ENCODE assay signal across 23 cellular contexts in the genomic region with DNA sequence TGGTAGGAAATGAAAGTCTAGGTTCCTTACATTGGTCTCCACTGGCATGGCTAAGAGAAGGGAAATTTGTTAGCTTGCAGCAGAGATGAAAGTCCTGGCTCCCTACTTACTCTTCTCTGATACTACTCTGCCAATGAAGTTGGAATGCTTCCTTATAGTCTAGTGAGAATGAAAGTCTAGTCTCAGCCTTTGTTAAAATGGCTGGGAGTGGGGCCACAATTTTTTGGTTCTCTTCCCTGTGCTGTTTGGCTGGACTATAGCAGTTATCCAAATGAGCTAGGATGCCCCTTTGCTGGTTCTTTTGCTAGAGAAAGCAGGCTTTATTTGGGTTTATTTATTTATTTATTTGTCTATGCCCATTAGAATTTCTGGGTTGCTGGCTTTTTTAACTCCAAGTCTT.
"Had no signal": no experiment of that assay in that cellular context is flagged by ENCODE, and none has a peak within 500 bp of the region (broad histone marks: within the 10 kb centered on the region; RNA-seq: fewer than 3 reads in every experiment).

No MANE protein-coding gene starts in this region.

- H3K4me3 Mint-ChIP-seq: memory B cell; naive B cell; natural killer cell; nephron progenitor cell; neural progenitor cell; stimulated activated naive B cell treated with anti-CD40 and anti-IgM and Interleukin-4, amounts not matched to agents 10 μg/mL and 1 μg/mL and 100 μg/mL, for 72 hours had no signal

- H3K27ac Mint-ChIP-seq: memory B cell; naive B cell; natural killer cell; nephron progenitor cell; neural progenitor cell; progenitor cell of endocrine pancreas; stimulated activated naive B cell treated with anti-CD40 and anti-IgM and Interleukin-4, amounts not matched to agents 10 μg/mL and 1 μg/mL and 100 μg/mL, for 72 hours had no signal

- H3K36me3 Mint-ChIP-seq: memory B cell; naive B cell; natural killer cell; neural progenitor cell; stimulated activated naive B cell treated with anti-CD40 and anti-IgM and Interleukin-4, amounts not matched to agents 10 μg/mL and 1 μg/mL and 100 μg/mL, for 72 hours had no signal

- DNase-seq: kidney; left ventricle myocardium inferior; naive B cell; natural killer cell; nephron progenitor cell; occipital lobe; retina; right cardiac atrium; stimulated activated CD4-positive, alpha-beta T cell treated with anti-CD3 and anti-CD28 coated beads, Interleukin-12 subunit alpha, Interleukin-12 subunit beta, amount 100 ng/mL, for 4 hours; stimulated activated CD4-positive, alpha-beta T cell treated with anti-CD3 and anti-CD28 coated beads, Interleukin-15, amount 100 ng/mL, for 24 hours; stimulated activated CD4-positive, alpha-beta T cell treated with anti-CD3 and anti-CD28 coated beads, Interleukin-2, amount 100 ng/mL, for 24 hours; stimulated activated CD4-positive, alpha-beta T cell treated with anti-CD3 and anti-CD28 coated beads, Interleukin-4, amount 100 ng/mL, for 1 hour; stimulated activated naive B cell treated with anti-CD40 and anti-IgM and Interleukin-4, amounts not matched to agents 10 μg/mL and 1 μg/mL and 100 μg/mL, for 72 hours; stimulated activated naive CD8-positive, alpha-beta T cell treated with anti-CD3 and anti-CD28 coated beads, Interleukin-15, Interleukin-2, amounts not matched to agents 100 U/mL and 50 U/mL, for 24 hours; stomach; testis; thyroid gland; transverse colon; upper lobe of left lung had no signal

- ATAC-seq: natural killer cell; right cardiac atrium; sciatic nerve; stimulated activated naive B cell treated with anti-CD40 and anti-IgM and Interleukin-4, amounts not matched to agents 10 μg/mL and 1 μg/mL and 100 μg/mL, for 72 hours; stimulated activated naive CD8-positive, alpha-beta T cell treated with anti-CD3 and anti-CD28 coated beads, Interleukin-15, Interleukin-2, amounts not matched to agents 100 U/mL and 50 U/mL, for 24 hours had no signal

- H3K4me1 Mint-ChIP-seq: memory B cell; naive B cell; natural killer cell; nephron progenitor cell; stimulated activated naive B cell treated with anti-CD40 and anti-IgM and Interleukin-4, amounts not matched to agents 10 μg/mL and 1 μg/mL and 100 μg/mL, for 72 hours had no signal

- H3K27me3 Mint-ChIP-seq: memory B cell; naive B cell; progenitor cell of endocrine pancreas; stimulated activated naive B cell treated with anti-CD40 and anti-IgM and Interleukin-4, amounts not matched to agents 10 μg/mL and 1 μg/mL and 100 μg/mL, for 72 hours had no signal
